In genomic region chr2:131165562-131165961, GRCh38 we compare ENCODE assay signal across 5 cellular contexts. TPM values are rescaled to one million over a fixed set of nuclear protein-coding genes. Genes with fewer than 3 reads are reported as not detected.
"Had no signal": no experiment of that assay in that cellular context is flagged by ENCODE, and none has a peak within 500 bp of the region (broad histone marks: within the 10 kb centered on the region; RNA-seq: fewer than 3 reads in every experiment).

No MANE protein-coding gene starts in this region.

RNA-seq across cellular contexts. Expression of gene POTEE, which starts 43.8 kb away (rescaled TPM):
- polyA plus RNA-seq: psoas muscle, right cardiac atrium, sigmoid colon, small intestine, spleen had no signal
